Comparison of ENCODE assay signal across 23 cellular contexts in the genomic region with DNA sequence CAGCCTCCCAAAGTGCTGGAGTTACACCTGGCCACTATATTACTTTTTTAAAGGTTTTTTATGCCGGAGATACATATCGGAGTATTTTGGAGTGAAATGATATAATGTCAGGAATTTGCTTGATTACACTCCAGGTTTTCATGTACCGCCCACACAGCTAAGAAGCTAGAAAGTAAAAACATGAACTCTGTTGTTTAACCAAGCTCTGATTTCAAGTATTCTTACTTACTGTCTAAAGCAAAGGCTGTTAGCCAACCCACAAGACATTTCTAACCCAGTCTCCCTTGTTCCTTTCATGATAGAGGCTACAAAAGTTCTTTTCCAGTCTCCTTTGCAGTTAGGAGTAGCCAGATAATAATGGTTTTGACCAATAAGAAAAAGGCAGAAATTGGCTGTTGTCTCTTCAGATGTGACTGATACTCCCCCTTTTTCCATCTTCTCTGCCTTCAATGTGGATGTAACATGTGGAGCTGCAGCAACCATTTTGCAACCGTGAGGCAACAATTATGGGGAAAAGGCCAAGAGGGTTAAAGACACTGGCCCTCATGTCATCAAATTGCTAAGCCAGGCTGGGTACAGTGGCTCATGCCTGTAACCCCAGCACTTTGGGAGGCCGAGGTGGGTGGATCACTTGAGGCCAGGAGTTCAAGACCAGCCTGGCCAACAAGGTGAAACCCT. TPM values are rescaled to one million over a fixed set of nuclear protein-coding genes. Genes with fewer than 3 reads are reported as not detected.
"Had no signal": no experiment of that assay in that cellular context is flagged by ENCODE, and none has a peak within 500 bp of the region (broad histone marks: within the 10 kb centered on the region; RNA-seq: fewer than 3 reads in every experiment).

No MANE protein-coding gene starts in this region.

- H3K27ac ChIP-seq: gastroesophageal sphincter, left ventricle myocardium inferior, lower lobe of right lung, neutrophil, sigmoid colon, skin epidermis, upper lobe of left lung, uterus had no signal

- DNase-seq: effector memory CD4-positive, alpha-beta T cell; foreskin fibroblast; glutamatergic neuron; immature natural killer cell; kidney; left cardiac atrium; left ventricle myocardium inferior; lower lobe of right lung; mesendoderm; naive B cell; posterior cingulate gyrus; sigmoid colon; stimulated activated CD4-positive, alpha-beta T cell treated with anti-CD3 and anti-CD28 coated beads, Interleukin-2, amount 100 ng/mL, for 24 hours; stimulated activated CD4-positive, alpha-beta T cell treated with anti-CD3 and anti-CD28 coated beads, Interleukin-4, amount 100 ng/mL, for 4 hours; stimulated activated naive B cell treated with anti-CD40 and anti-IgM and Interleukin-4, amounts not matched to agents 10 μg/mL and 1 μg/mL and 100 μg/mL, for 72 hours; upper lobe of left lung; uterus had no signal

- H3K9me3 Mint-ChIP-seq: immature natural killer cell, naive B cell had no signal

- H3K4me3 ChIP-seq: gastroesophageal sphincter, left ventricle myocardium inferior, lower lobe of right lung, sigmoid colon, skin epidermis, upper lobe of left lung, uterus had no signal

- H3K9me3 ChIP-seq: gastroesophageal sphincter, left ventricle myocardium inferior, lower lobe of right lung, neutrophil, sigmoid colon, upper lobe of left lung, uterus had no signal

- H3K4me3 Mint-ChIP-seq: immature natural killer cell; naive B cell; stimulated activated naive B cell treated with anti-CD40 and anti-IgM and Interleukin-4, amounts not matched to agents 10 μg/mL and 1 μg/mL and 100 μg/mL, for 72 hours had no signal

- H3K36me3 ChIP-seq: gastroesophageal sphincter, left ventricle myocardium inferior, lower lobe of right lung, neutrophil, sigmoid colon, upper lobe of left lung, uterus had no signal

- H3K27ac Mint-ChIP-seq: naive B cell; stimulated activated naive B cell treated with anti-CD40 and anti-IgM and Interleukin-4, amounts not matched to agents 10 μg/mL and 1 μg/mL and 100 μg/mL, for 72 hours had no signal

- H3K27me3 Mint-ChIP-seq: stimulated activated naive B cell treated with anti-CD40 and anti-IgM and Interleukin-4, amounts not matched to agents 10 μg/mL and 1 μg/mL and 100 μg/mL, for 72 hours had no signal

- ATAC-seq: esophagus mucosa; gastroesophageal sphincter; left cardiac atrium; lower lobe of right lung; stimulated activated naive B cell treated with anti-CD40 and anti-IgM and Interleukin-4, amounts not matched to agents 10 μg/mL and 1 μg/mL and 100 μg/mL, for 72 hours had no signal

- H3K36me3 Mint-ChIP-seq: naive B cell; stimulated activated naive B cell treated with anti-CD40 and anti-IgM and Interleukin-4, amounts not matched to agents 10 μg/mL and 1 μg/mL and 100 μg/mL, for 72 hours had no signal

- H3K4me1 ChIP-seq: uterus had no signal

- FAIRE-seq: endometrium, kidney had no signal

- H3K27me3 ChIP-seq: gastroesophageal sphincter, neutrophil, sigmoid colon, upper lobe of left lung, uterus had no signal

RNA-seq across cellular contexts. Expression of a gene that starts 6.1 kb away (rescaled TPM):
- total RNA-seq: fibroblast of lung had no signal
